ENCODE assay signal across 1 cellular context in genomic region chr11:76835928-76836612, GRCh38.
TF ChIP-seq lines count a peak whose summit lies in the region.

No MANE protein-coding gene starts in this region.

TF ChIP-seq in K562, 482 proteins besides CTCF, POLR2A, EP300 and RAD21 (continued from another document and continues in another):
- TF ChIP-seq, protein P1, sequence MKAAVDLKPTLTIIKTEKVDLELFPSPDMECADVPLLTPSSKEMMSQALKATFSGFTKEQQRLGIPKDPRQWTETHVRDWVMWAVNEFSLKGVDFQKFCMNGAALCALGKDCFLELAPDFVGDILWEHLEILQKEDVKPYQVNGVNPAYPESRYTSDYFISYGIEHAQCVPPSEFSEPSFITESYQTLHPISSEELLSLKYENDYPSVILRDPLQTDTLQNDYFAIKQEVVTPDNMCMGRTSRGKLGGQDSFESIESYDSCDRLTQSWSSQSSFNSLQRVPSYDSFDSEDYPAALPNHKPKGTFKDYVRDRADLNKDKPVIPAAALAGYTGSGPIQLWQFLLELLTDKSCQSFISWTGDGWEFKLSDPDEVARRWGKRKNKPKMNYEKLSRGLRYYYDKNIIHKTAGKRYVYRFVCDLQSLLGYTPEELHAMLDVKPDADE (conservative IDR thresholded peaks at IDR 0.05; ENCODE audit: control insufficient read depth, low read depth, low read length): no peak
- TF ChIP-seq, protein P2, sequence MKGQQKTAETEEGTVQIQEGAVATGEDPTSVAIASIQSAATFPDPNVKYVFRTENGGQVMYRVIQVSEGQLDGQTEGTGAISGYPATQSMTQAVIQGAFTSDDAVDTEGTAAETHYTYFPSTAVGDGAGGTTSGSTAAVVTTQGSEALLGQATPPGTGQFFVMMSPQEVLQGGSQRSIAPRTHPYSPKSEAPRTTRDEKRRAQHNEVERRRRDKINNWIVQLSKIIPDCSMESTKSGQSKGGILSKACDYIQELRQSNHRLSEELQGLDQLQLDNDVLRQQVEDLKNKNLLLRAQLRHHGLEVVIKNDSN (CRISPR knock-in tag; IDR thresholded peaks at IDR 0.05): no peak
- TF ChIP-seq ESRRA (IDR thresholded peaks at IDR 0.05; ENCODE audit: borderline replicate concordance, low read depth): peak; percentile 94
- TF ChIP-seq ZNF277 (CRISPR knock-in tag; IDR thresholded peaks at IDR 0.05; ENCODE audit: borderline replicate concordance): no peak
- TF ChIP-seq RBM34 (IDR thresholded peaks at IDR 0.05; ENCODE audit: borderline replicate concordance, insufficient read depth, low read length): no peak
- peak in 1 of 2 experiments; percentile 68; a peak in 2 of 4 replicates for TF ChIP-seq KDM1A (IDR thresholded peaks at IDR 0.05)
- TF ChIP-seq RBM14 (IDR thresholded peaks at IDR 0.05; ENCODE audit: borderline replicate concordance, insufficient read depth, low read depth, low read length): no peak
- TF ChIP-seq BRD4 (IDR thresholded peaks at IDR 0.05): no peak
- no peak for TF ChIP-seq NR1H2 (CRISPR knock-in tag; IDR thresholded peaks at IDR 0.05)
- TF ChIP-seq SMARCA5 (IDR thresholded peaks at IDR 0.05): peak; percentile 64; the same call in 1 of the 2 replicates
- TF ChIP-seq BCOR (IDR thresholded peaks at IDR 0.05): peak; percentile 76
- no peak for TF ChIP-seq MBD1 (CRISPR knock-in tag; IDR thresholded peaks at IDR 0.05)
- TF ChIP-seq SMAD4 (CRISPR knock-in tag; conservative IDR thresholded peaks at IDR 0.05): no peak
- TF ChIP-seq HOXB6 (CRISPR knock-in tag; IDR thresholded peaks at IDR 0.05; ENCODE audit: borderline replicate concordance): no peak
- TF ChIP-seq TCF7 (IDR thresholded peaks at IDR 0.05; ENCODE audit: borderline replicate concordance): no peak
- no peak for TF ChIP-seq FIP1L1 (IDR thresholded peaks at IDR 0.05; ENCODE audit: low read depth, low read length, poor library complexity, severe bottlenecking)
- TF ChIP-seq CHD2 (IDR thresholded peaks at IDR 0.05; ENCODE audit: low read depth, low read length): no peak
- no peak for TF ChIP-seq NR4A1 (CRISPR knock-in tag; IDR thresholded peaks at IDR 0.05)
- peak; percentile 36; the same call in 1 of the 2 replicates for TF ChIP-seq NR4A1 (tag; IDR thresholded peaks at IDR 0.05)
- TF ChIP-seq ZBTB49 (CRISPR knock-in tag; IDR thresholded peaks at IDR 0.05; ENCODE audit: borderline replicate concordance): no peak
- no peak for TF ChIP-seq UBTF (IDR thresholded peaks at IDR 0.05; ENCODE audit: borderline replicate concordance in 1 of 2, low read depth in 2 of 2, low read length in 2 of 2)
- no peak for TF ChIP-seq LEF1 (IDR thresholded peaks at IDR 0.05)
- peak; percentile 30; the same call in 1 of the 2 replicates for TF ChIP-seq NCOR1 (IDR thresholded peaks at IDR 0.05)
- TF ChIP-seq SMARCB1 (IDR thresholded peaks at IDR 0.05; ENCODE audit: insufficient read length, low read depth): peak; percentile 31
- TF ChIP-seq POLR2H (tag; IDR thresholded peaks at IDR 0.05; ENCODE audit: low read depth): no peak
- peak; percentile 39; the same call in 1 of the 2 replicates for TF ChIP-seq TCF3 (CRISPR knock-in tag; IDR thresholded peaks at IDR 0.05)
- no peak for TF ChIP-seq GTF2F1 (IDR thresholded peaks at IDR 0.05; ENCODE audit: low read depth, low read length)
- TF ChIP-seq, protein P3, sequence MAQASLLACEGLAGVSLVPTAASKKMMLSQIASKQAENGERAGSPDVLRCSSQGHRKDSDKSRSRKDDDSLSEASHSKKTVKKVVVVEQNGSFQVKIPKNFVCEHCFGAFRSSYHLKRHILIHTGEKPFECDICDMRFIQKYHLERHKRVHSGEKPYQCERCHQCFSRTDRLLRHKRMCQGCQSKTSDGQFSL (CRISPR knock-in tag; IDR thresholded peaks at IDR 0.05): no peak
- TF ChIP-seq, protein P3 (tag; IDR thresholded peaks at IDR 0.05): no peak
- no peak for TF ChIP-seq ZNF668 (CRISPR knock-in tag; IDR thresholded peaks at IDR 0.05)
- TF ChIP-seq CBFA2T2 (conservative IDR thresholded peaks at IDR 0.05): peak; percentile 62
- no peak for TF ChIP-seq MYBL2 (IDR thresholded peaks at IDR 0.05; ENCODE audit: low read depth)
- TF ChIP-seq MYBL2 (CRISPR knock-in tag; IDR thresholded peaks at IDR 0.05; ENCODE audit: borderline replicate concordance): no peak
- TF ChIP-seq MAX (CRISPR knock-in tag; IDR thresholded peaks at IDR 0.05): no peak
- TF ChIP-seq ARID2 (IDR thresholded peaks at IDR 0.05): no peak
- TF ChIP-seq HDAC3 (IDR thresholded peaks at IDR 0.05; ENCODE audit: borderline replicate concordance, partially characterized antibody): no peak
- TF ChIP-seq PHTF2 (CRISPR knock-in tag; IDR thresholded peaks at IDR 0.05): no peak
- no peak for TF ChIP-seq TBP (optimal IDR thresholded peaks at IDR 0.05; ENCODE audit: low read depth, low read length)
- TF ChIP-seq ZNF699 (CRISPR knock-in tag; IDR thresholded peaks at IDR 0.05; ENCODE audit: insufficient replicate concordance): no peak
- no peak for TF ChIP-seq STAT5B (CRISPR knock-in tag; IDR thresholded peaks at IDR 0.05)
- no peak for TF ChIP-seq BCL6 (CRISPR knock-in tag; IDR thresholded peaks at IDR 0.05)
- TF ChIP-seq ZNF609 (CRISPR knock-in tag; IDR thresholded peaks at IDR 0.05; ENCODE audit: borderline replicate concordance): no peak
- TF ChIP-seq ZNF23 (CRISPR knock-in tag; IDR thresholded peaks at IDR 0.05): no peak
- TF ChIP-seq ZFPM2 (CRISPR knock-in tag; IDR thresholded peaks at IDR 0.05): no peak
- no peak for TF ChIP-seq TEAD2 (tag; IDR thresholded peaks at IDR 0.05)
- TF ChIP-seq ZNF589 (CRISPR knock-in tag; IDR thresholded peaks at IDR 0.05; ENCODE audit: low read depth): no peak
- TF ChIP-seq TAF15 (IDR thresholded peaks at IDR 0.05; ENCODE audit: low read depth, low read length): no peak
- TF ChIP-seq ARHGAP35 (IDR thresholded peaks at IDR 0.05; ENCODE audit: partially characterized antibody): no peak
- no peak for TF ChIP-seq DIDO1 (tag; IDR thresholded peaks at IDR 0.05; ENCODE audit: low read depth)
- no peak for TF ChIP-seq OTX1 (CRISPR knock-in tag; IDR thresholded peaks at IDR 0.05)
- TF ChIP-seq ZNF133 (CRISPR knock-in tag; IDR thresholded peaks at IDR 0.05): no peak
- no peak for TF ChIP-seq PTTG1 (tag; IDR thresholded peaks at IDR 0.05; ENCODE audit: low read depth)
- no peak for TF ChIP-seq CXXC5 (CRISPR knock-in tag; IDR thresholded peaks at IDR 0.05)
- no peak for TF ChIP-seq KLF6 (CRISPR knock-in tag; IDR thresholded peaks at IDR 0.05; ENCODE audit: borderline replicate concordance)
- TF ChIP-seq, protein P4, sequence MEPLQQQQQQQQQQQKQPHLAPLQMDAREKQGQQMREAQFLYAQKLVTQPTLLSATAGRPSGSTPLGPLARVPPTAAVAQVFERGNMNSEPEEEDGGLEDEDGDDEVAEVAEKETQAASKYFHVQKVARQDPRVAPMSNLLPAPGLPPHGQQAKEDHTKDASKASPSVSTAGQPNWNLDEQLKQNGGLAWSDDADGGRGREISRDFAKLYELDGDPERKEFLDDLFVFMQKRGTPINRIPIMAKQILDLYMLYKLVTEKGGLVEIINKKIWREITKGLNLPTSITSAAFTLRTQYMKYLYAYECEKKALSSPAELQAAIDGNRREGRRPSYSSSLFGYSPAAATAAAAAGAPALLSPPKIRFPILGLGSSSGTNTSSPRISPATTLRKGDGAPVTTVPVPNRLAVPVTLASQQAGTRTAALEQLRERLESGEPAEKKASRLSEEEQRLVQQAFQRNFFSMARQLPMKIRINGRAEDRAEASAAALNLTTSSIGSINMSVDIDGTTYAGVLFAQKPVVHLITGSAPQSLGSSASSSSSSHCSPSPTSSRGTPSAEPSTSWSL (CRISPR knock-in tag; IDR thresholded peaks at IDR 0.05; ENCODE audit: borderline replicate concordance): no peak
- no peak for TF ChIP-seq RHOXF2B (CRISPR knock-in tag; conservative IDR thresholded peaks at IDR 0.05)
- no peak for TF ChIP-seq TEAD1 (CRISPR knock-in tag; IDR thresholded peaks at IDR 0.05)
- TF ChIP-seq HDAC8 (tag; IDR thresholded peaks at IDR 0.05): no peak
- no peak for TF ChIP-seq ZNF174 (CRISPR knock-in tag; IDR thresholded peaks at IDR 0.05)
